Comparison of ENCODE assay signal across 23 cellular contexts in genomic region chr9:37456808-37457207, GRCh38.
"Had no signal": no experiment of that assay in that cellular context is flagged by ENCODE, and none has a peak within 500 bp of the region (broad histone marks: within the 10 kb centered on the region; RNA-seq: fewer than 3 reads in every experiment).

No MANE protein-coding gene starts in this region.

- H3K27me3 ChIP-seq: brain microvascular endothelial cell, gastroesophageal sphincter, heart left ventricle, ovary, sigmoid colon, spleen, tibial artery, uterus had no signal

- H3K4me1 ChIP-seq: uterus had no signal

- H3K27me3 Mint-ChIP-seq: activated CD4-positive, alpha-beta T cell treated with anti-CD3 and anti-CD28 coated beads, Interleukin-2, amount 10 ng/mL, durations not matched to agents 24 days and 14 days; activated CD8-positive, alpha-beta T cell treated with anti-CD3 and anti-CD28 coated beads for 36 hours; naive thymus-derived CD8-positive, alpha-beta T cell had no signal

- H3K36me3 ChIP-seq: brain microvascular endothelial cell, gastroesophageal sphincter, ovary, sigmoid colon, uterus had no signal

- H3K27ac Mint-ChIP-seq: activated CD8-positive, alpha-beta T cell treated with anti-CD3 and anti-CD28 coated beads for 36 hours; activated T-helper 2 cell treated with anti-CD3 and anti-CD28 coated beads, Interferon-gamma antibody, Interleukin-2, Interleukin-4, amounts not matched to agents 10 μg/mL and 5 μg/mL and 100 μg/mL, durations not matched to agents 14 hours and 24 hours and 36 hours; endodermal cell; immature natural killer cell had no signal

- DNase-seq: activated CD4-positive, alpha-beta T cell treated with anti-CD3 and anti-CD28 coated beads, Interleukin-2, amount 10 ng/mL, durations not matched to agents 24 days and 14 days; activated CD8-positive, alpha-beta T cell treated with anti-CD3 and anti-CD28 coated beads for 36 hours; activated naive CD4-positive, alpha-beta T cell treated with Interleukin-2 at 50 U/mL for 16 hours; activated T-cell treated with anti-CD3 and anti-CD28 coated beads, Interleukin-2, amount 50 U/mL, for 1 hour; aorta; brain microvascular endothelial cell; central memory CD4-positive, alpha-beta T cell; endodermal cell; heart left ventricle; immature natural killer cell; kidney glomerular epithelial cell; left ventricle myocardium inferior; mucosa of descending colon; naive thymus-derived CD8-positive, alpha-beta T cell; ovary; sigmoid colon; spleen; stimulated activated naive CD4-positive, alpha-beta T cell treated with Interleukin-2 at 50 U/mL for 16 hours; SW 1271; tibial artery; uterus had no signal

- H3K4me3 ChIP-seq: gastroesophageal sphincter, heart left ventricle, left ventricle myocardium inferior, mucosa of descending colon, ovary, sigmoid colon, spleen, tibial artery, uterus had no signal

- H3K4me1 Mint-ChIP-seq: endodermal cell had no signal

- H3K9me3 ChIP-seq: gastroesophageal sphincter, mucosa of descending colon, ovary, sigmoid colon, tibial artery, uterus had no signal

- H3K9me3 Mint-ChIP-seq: activated CD4-positive, alpha-beta T cell treated with anti-CD3 and anti-CD28 coated beads, Interleukin-2, amount 10 ng/mL, durations not matched to agents 24 days and 14 days; activated CD8-positive, alpha-beta T cell treated with anti-CD3 and anti-CD28 coated beads for 36 hours; activated T-helper 2 cell treated with anti-CD3 and anti-CD28 coated beads, Interferon-gamma antibody, Interleukin-2, Interleukin-4, amounts not matched to agents 10 μg/mL and 5 μg/mL and 100 μg/mL, durations not matched to agents 14 hours and 24 hours and 36 hours; immature natural killer cell; naive thymus-derived CD8-positive, alpha-beta T cell had no signal

- H3K27ac ChIP-seq: brain microvascular endothelial cell, gastroesophageal sphincter, heart left ventricle, left ventricle myocardium inferior, ovary, sigmoid colon, spleen, tibial artery, uterus had no signal

- H3K4me3 Mint-ChIP-seq: activated CD4-positive, alpha-beta T cell treated with anti-CD3 and anti-CD28 coated beads, Interleukin-2, amount 10 ng/mL, durations not matched to agents 24 days and 14 days; activated CD8-positive, alpha-beta T cell treated with anti-CD3 and anti-CD28 coated beads for 36 hours; endodermal cell; immature natural killer cell; naive thymus-derived CD8-positive, alpha-beta T cell had no signal

- H3K36me3 Mint-ChIP-seq: immature natural killer cell had no signal
